ENCODE assay signal across 2 cellular contexts in the genomic region with DNA sequence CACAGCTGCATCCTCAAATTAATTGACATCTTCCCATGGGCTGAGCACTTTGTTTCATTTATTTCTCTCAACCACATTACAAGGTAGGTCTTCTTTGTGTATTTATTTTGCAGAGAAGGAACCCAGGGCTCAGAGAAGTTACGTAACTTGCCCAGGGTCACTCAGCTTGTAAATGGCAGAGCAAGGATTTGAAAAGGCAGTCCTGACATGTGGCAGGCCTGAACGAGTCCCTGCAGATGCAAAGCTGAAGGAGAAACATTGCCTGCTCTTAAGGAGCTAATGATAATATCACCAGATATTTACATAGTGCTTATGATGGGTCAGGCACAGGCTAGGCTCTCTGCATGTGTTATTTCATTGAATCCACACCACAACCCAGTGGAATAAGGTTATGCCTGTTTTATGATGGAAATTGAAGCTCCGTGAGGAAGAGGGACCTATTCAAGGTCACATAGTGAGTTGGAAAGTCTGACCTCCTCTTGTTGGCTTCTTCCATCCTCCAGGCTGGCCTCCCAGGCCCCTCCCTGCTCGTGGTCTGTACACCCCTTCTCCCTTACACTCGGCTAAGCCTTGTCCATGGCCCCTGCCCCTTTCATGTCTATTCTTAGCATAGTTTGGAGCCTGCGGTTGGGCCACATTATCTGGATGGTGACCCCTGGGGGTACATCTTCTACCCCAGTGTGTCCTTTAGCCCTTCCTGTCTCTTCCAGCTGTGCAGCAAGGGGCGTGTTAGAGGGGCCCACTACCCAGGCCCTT.
TF ChIP-seq lines count a peak whose summit lies in the region.

No MANE protein-coding gene starts in this region.

TF ChIP-seq in HepG2, 621 proteins besides CTCF, POLR2A, EP300 and RAD21:
- TF ChIP-seq MED1 (CRISPR knock-in tag; IDR thresholded peaks at IDR 0.05) = 0 out of 2 replicates have a peak, but pooled peaks have one; percentile 16
- TF ChIP-seq ZMYM3 (CRISPR knock-in tag; IDR thresholded peaks at IDR 0.05) = peak; percentile 69
- no peak for TF ChIP-seq ZNF792 (CRISPR knock-in tag; IDR thresholded peaks at IDR 0.05)
- TF ChIP-seq, protein P1, sequence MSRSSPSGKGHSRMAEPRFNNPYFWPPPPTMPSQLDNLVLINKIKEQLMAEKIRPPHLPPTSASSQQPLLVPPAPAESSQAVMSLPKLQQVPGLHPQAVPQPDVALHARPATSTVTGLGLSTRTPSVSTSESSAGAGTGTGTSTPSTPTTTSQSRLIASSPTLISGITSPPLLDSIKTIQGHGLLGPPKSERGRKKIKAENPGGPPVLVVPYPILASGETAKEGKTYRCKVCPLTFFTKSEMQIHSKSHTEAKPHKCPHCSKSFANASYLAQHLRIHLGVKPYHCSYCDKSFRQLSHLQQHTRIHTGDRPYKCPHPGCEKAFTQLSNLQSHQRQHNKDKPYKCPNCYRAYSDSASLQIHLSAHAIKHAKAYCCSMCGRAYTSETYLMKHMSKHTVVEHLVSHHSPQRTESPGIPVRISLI (CRISPR knock-in tag; IDR thresholded peaks at IDR 0.05; ENCODE audit: borderline replicate concordance) = no peak
- TF ChIP-seq, protein P2, sequence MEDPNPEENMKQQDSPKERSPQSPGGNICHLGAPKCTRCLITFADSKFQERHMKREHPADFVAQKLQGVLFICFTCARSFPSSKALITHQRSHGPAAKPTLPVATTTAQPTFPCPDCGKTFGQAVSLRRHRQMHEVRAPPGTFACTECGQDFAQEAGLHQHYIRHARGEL (CRISPR knock-in tag; IDR thresholded peaks at IDR 0.05) = 0 out of 2 replicates have a peak, but pooled peaks have one; percentile 55
- TF ChIP-seq CEBPG (CRISPR knock-in tag; IDR thresholded peaks at IDR 0.05) = peak; percentile 38; the same call in 1 of the 2 replicates
- TF ChIP-seq ZNF768 (CRISPR knock-in tag; IDR thresholded peaks at IDR 0.05) = peak; percentile 71; the same call in 1 of the 2 replicates
- no peak for TF ChIP-seq ZNF557 (CRISPR knock-in tag; IDR thresholded peaks at IDR 0.05)
- TF ChIP-seq, protein P3, sequence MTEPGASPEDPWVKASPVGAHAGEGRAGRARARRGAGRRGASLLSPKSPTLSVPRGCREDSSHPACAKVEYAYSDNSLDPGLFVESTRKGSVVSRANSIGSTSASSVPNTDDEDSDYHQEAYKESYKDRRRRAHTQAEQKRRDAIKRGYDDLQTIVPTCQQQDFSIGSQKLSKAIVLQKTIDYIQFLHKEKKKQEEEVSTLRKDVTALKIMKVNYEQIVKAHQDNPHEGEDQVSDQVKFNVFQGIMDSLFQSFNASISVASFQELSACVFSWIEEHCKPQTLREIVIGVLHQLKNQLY (CRISPR knock-in tag; IDR thresholded peaks at IDR 0.05) = no peak
- TF ChIP-seq, protein P4, sequence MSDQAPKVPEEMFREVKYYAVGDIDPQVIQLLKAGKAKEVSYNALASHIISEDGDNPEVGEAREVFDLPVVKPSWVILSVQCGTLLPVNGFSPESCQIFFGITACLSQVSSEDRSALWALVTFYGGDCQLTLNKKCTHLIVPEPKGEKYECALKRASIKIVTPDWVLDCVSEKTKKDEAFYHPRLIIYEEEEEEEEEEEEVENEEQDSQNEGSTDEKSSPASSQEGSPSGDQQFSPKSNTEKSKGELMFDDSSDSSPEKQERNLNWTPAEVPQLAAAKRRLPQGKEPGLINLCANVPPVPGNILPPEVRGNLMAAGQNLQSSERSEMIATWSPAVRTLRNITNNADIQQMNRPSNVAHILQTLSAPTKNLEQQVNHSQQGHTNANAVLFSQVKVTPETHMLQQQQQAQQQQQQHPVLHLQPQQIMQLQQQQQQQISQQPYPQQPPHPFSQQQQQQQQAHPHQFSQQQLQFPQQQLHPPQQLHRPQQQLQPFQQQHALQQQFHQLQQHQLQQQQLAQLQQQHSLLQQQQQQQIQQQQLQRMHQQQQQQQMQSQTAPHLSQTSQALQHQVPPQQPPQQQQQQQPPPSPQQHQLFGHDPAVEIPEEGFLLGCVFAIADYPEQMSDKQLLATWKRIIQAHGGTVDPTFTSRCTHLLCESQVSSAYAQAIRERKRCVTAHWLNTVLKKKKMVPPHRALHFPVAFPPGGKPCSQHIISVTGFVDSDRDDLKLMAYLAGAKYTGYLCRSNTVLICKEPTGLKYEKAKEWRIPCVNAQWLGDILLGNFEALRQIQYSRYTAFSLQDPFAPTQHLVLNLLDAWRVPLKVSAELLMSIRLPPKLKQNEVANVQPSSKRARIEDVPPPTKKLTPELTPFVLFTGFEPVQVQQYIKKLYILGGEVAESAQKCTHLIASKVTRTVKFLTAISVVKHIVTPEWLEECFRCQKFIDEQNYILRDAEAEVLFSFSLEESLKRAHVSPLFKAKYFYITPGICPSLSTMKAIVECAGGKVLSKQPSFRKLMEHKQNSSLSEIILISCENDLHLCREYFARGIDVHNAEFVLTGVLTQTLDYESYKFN (CRISPR knock-in tag; conservative IDR thresholded peaks at IDR 0.05) = no peak
- no peak for TF ChIP-seq ZSCAN20 (CRISPR knock-in tag; IDR thresholded peaks at IDR 0.05; ENCODE audit: borderline replicate concordance)
- peak; percentile 67; the same call in 1 of the 2 replicates for TF ChIP-seq CEBPB (IDR thresholded peaks at IDR 0.05; ENCODE audit: borderline replicate concordance, low read depth, low read length)
- 0 out of 2 replicates have a peak, but pooled peaks have one; percentile 24 for TF ChIP-seq ZNF550 (CRISPR knock-in tag; IDR thresholded peaks at IDR 0.05; ENCODE audit: borderline replicate concordance)

TF ChIP-seq in H1, 55 proteins besides CTCF, POLR2A, EP300 and RAD21:
- no peak for TF ChIP-seq EGR1 (IDR thresholded peaks at IDR 0.05; ENCODE audit: borderline replicate concordance, low read depth, low read length)
- TF ChIP-seq HDAC6 (IDR thresholded peaks at IDR 0.05; ENCODE audit: low read depth, low read length) = no peak
- no peak for TF ChIP-seq RFX5 (IDR thresholded peaks at IDR 0.05; ENCODE audit: borderline replicate concordance, low read depth, low read length)
- TF ChIP-seq RNF2 (IDR thresholded peaks at IDR 0.05; ENCODE audit: borderline replicate concordance, low read depth, low read length, missing control alignments, poor library complexity, severe bottlenecking) = no peak
